8 cellular contexts compared by ENCODE assay signal in the genomic region with DNA sequence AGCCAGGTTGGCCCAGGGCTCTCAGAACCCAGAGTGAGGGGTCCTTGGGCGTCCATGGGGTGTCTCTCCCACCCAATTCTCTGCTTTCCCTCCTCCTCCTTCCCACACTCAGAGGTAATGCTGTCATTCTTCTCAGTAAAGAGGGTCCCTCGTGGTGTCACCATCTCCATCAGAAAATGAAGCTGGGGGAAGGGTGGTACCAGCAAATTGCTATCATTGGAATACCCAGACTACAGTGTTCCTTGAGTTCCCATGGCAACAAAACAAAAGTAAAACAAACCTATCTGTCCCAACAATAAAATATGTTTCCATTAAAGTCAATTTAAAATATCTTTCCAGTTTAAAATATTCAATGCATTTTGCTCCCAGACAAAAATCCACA.
DNase-seq lines count a peak whose midpoint lies in the region; ATAC-seq, FAIRE-seq and TF ChIP-seq lines count a peak whose summit lies in the region.

No MANE protein-coding gene starts in this region.

- H3K27me3 Mint-ChIP-seq in CD4-positive, alpha-beta memory T cell = no peaks in the 10 kb centered on the region

- ATAC-seq in HG03460 (IDR thresholded peaks at IDR 0.05; ENCODE audit: unreplicated experiment) (no peak), HG02678 (IDR thresholded peaks at IDR 0.05; ENCODE audit: unreplicated experiment) (no peak)

- peaks cover 74% of the 10 kb centered on the region for H3K4me1 ChIP-seq in CD4-positive, alpha-beta memory T cell (ENCODE audit: insufficient read depth, low read length)
- H3K4me1 ChIP-seq in mesodermal cell (ENCODE audit: control insufficient read depth, insufficient read depth, low read length, poor library complexity, severe bottlenecking) = peaks cover 23% of the 10 kb centered on the region

- H3K36me3 ChIP-seq in CD4-positive, alpha-beta memory T cell (ENCODE audit: insufficient read depth, low read length) = peaks cover 26% of the 10 kb centered on the region
- peaks cover 10% of the 10 kb centered on the region for H3K36me3 ChIP-seq in bronchial epithelial cell (ENCODE audit: control insufficient read depth, insufficient read depth, low read length)
- H3K36me3 ChIP-seq in mesodermal cell (ENCODE audit: control insufficient read depth, insufficient read depth, low read length) = peaks cover 56% of the 10 kb centered on the region

- H3K9me3 Mint-ChIP-seq in CD4-positive, alpha-beta memory T cell = peaks cover 0 to 5% (median 0%) of the 10 kb centered on the region in 8 donors

- H3K4me1 Mint-ChIP-seq in CD4-positive, alpha-beta memory T cell = peaks cover 46 to 77% (median 61%) of the 10 kb centered on the region in 4 donors

- peak overlapping the region; percentile 24 to 95 (median 89) for H3K27ac Mint-ChIP-seq in CD4-positive, alpha-beta memory T cell

- H3K4me3 ChIP-seq in CD4-positive, alpha-beta memory T cell (ENCODE audit: low read length in 2 of 2) = peak overlapping the region in 1 of 2 donors; percentile 1
- H3K4me3 ChIP-seq in bronchial epithelial cell (ENCODE audit: low read depth, low read length) (no peak overlapping the region), mesodermal cell (ENCODE audit: extremely low read depth, insufficient read depth, low read length, poor library complexity, severe bottlenecking) (no peak overlapping the region)

- CTCF ChIA-PET in CD4-positive, alpha-beta memory T cell (lab: Charles Lee; ENCODE audit: partially characterized antibody) = interaction anchor here (0.7 to 2.2 kb wide), 10 partner anchors 8 to 187 kb away, joined by 3 to 11 read pairs (median 4); no protein-coding TSS in a partner anchor

- FAIRE-seq in bronchial epithelial cell (lab: Jason Lieb, UNC) = no peak

- H3K27me3 ChIP-seq in CD4-positive, alpha-beta memory T cell (ENCODE audit: insufficient read depth, low read length) = no peaks in the 10 kb centered on the region
- H3K27me3 ChIP-seq in bronchial epithelial cell (ENCODE audit: control insufficient read depth, insufficient read depth, low read length) = no peaks in the 10 kb centered on the region

- peaks cover 48 to 54% of the 10 kb centered on the region in 2 donors for H3K36me3 Mint-ChIP-seq in CD4-positive, alpha-beta memory T cell

- TF ChIP-seq CTCF in bronchial epithelial cell (IDR thresholded peaks at IDR 0.05; ENCODE audit: insufficient read depth, low read length, severe bottlenecking) = no peak

- no peaks in the 10 kb centered on the region for H3K9me3 ChIP-seq in CD4-positive, alpha-beta memory T cell (ENCODE audit: control insufficient read depth in 1 of 2, low read length in 2 of 2)
- no peaks in the 10 kb centered on the region for H3K9me3 ChIP-seq in mesodermal cell (ENCODE audit: control insufficient read depth, low read length)

- peak overlapping the region; percentile 58 to 83 (median 73) for H3K4me3 Mint-ChIP-seq in CD4-positive, alpha-beta memory T cell

- POLR2A ChIA-PET in CD4-positive, alpha-beta memory T cell (lab: Charles Lee; ENCODE audit: partially characterized antibody) = interaction anchor here (0.6 to 8.6 kb wide), 9 partner anchors 11 to 183 kb away, joined by 3 to 133 read pairs (median 10); a partner anchor contains a TSS

- intact Hi-C loops in CD4-positive, alpha-beta memory T cell (cut with micrococcal nuclease) = no loop called here

- 100% methylated on average over 1 of the region's 2 CpGs; no CpG with 5 or more reads in 1 of the 2 experiments for WGBS in mesodermal cell (ENCODE audit: insufficient coverage in 2 of 2), 2 experiments

- DNase-seq in CD4-positive, alpha-beta memory T cell = peak in 4 of 5 donors; percentile 27 to 48 (median 30)
- DNase-seq in NAMALWA (ENCODE audit: low spot score) (peak; percentile 60), bronchial epithelial cell (ENCODE audit: low read depth) (peak; percentile 51), NOMO-1 treated with DMSO at 0.1 percent for 48 hours (lab: John Stamatoyannopoulos, UW; ENCODE audit: unreplicated experiment) (no peak), superior temporal gyrus (ENCODE audit: extremely low spot score) (no peak)

- H3K27ac ChIP-seq in CD4-positive, alpha-beta memory T cell (ENCODE audit: low read depth, low read length) = peak overlapping the region; percentile 45
- H3K27ac ChIP-seq in mesodermal cell (ENCODE audit: low read depth, low read length, severe bottlenecking) = peak overlapping the region; percentile 62

Comparison
In these comparisons a context has a peak if more than half of its experiments do, and no peak if none do; other contexts are left out.
1. DNase-seq: peak in CD4-positive, alpha-beta memory T cell (4 of 5), NAMALWA (single experiment) and bronchial epithelial cell (single experiment); none in NOMO-1 treated with DMSO at 0.1 percent for 48 hours (single experiment) and superior temporal gyrus (single experiment).